In the genomic region with DNA sequence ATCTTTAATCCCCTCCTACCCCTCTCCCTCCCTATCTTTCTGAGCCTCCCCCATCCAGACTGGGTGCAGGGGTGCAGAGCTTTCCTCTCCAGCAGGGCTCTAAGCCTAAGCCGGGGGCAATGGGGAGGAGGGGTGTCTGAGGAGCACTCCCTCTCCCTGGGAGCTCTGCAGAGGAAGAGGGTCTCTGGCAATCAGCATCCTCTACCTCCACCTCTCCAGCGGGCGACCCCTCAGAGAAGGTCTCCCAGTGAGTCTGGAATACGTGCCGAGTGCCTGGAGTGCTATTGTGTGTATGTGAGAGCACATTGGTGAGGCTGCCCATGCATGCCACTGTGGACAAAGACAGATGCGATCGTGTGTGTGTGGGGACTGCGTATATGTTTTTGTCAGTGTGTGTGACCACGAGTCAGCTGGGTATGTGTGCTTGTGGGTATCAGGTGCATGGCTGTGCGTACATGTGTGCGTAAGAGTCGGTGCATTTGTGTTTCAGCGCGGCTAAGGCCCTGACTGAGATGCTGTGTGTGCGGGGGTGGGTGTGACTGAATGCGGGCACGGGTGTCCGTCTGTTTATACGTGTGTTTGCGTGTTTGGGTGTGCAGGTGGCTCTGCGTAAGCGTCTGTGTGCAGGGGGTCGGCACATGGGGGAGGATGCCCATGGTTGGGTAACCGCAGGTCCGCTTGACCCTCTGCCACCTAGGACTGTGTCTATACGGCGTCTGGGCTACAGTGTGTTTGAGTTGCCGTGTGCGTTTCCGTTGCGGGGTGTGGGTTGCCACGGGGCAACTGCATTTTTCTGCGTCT, we compare ENCODE assay signal across 20 cellular contexts. TPM values are rescaled to one million over a fixed set of nuclear protein-coding genes. Genes with fewer than 3 reads are reported as not detected.
DNase-seq lines count a peak whose midpoint lies in the region; ATAC-seq, FAIRE-seq and TF ChIP-seq lines count a peak whose summit lies in the region.
"Had no signal": no experiment of that assay in that cellular context is flagged by ENCODE, and none has a peak within 500 bp of the region (broad histone marks: within the 10 kb centered on the region; RNA-seq: fewer than 3 reads in every experiment).

No MANE protein-coding gene starts in this region.

- H3K79me2 ChIP-seq in GM12878 (ENCODE audit: control insufficient read depth, insufficient read depth, low read length): no peaks in the 10 kb centered on the region
- H3K79me2 ChIP-seq in osteoblast (ENCODE audit: insufficient read depth, low read length): no peaks in the 10 kb centered on the region

- H3K4me3 ChIP-seq in HUES48 (ENCODE audit: low read depth, low read length) (0 out of 2 replicates have a peak overlapping the region, but pooled peaks have one; percentile 59), GM12878 (no peak overlapping the region), iPS-15b (ENCODE audit: low read depth, low read length) (peak overlapping the region; percentile 32), osteoblast (ENCODE audit: insufficient read depth, low read length) (no peak overlapping the region)
- H3K4me3 ChIP-seq: HAP-1, Peyer's patch had no signal

- peaks cover 11% of the 10 kb centered on the region for H3K4me1 Mint-ChIP-seq in Calu3 (ENCODE audit: low read depth, unreplicated experiment)

- no peaks in the 10 kb centered on the region for H4K20me1 ChIP-seq in GM12878 (ENCODE audit: control insufficient read depth, insufficient read depth)
- H4K20me1 ChIP-seq in osteoblast (ENCODE audit: insufficient read depth, low read length): no peaks in the 10 kb centered on the region

- CTCF ChIA-PET in GM12878 (lab: Yijun Ruan, JAX) (no interaction called here), Calu3 (lab: Charles Lee) (no interaction called here)

- peaks cover 8% of the 10 kb centered on the region; the same call in 1 of the 2 replicates for H3K4me1 ChIP-seq in HUES48 (ENCODE audit: control insufficient read depth, insufficient read depth, low read length)
- no peaks in the 10 kb centered on the region for H3K4me1 ChIP-seq in GM12878 (ENCODE audit: control insufficient read depth, insufficient read depth, low read length)
- H3K4me1 ChIP-seq in iPS-15b (ENCODE audit: control insufficient read depth, insufficient read depth, low read length): peaks cover 2% of the 10 kb centered on the region
- no peaks in the 10 kb centered on the region for H3K4me1 ChIP-seq in osteoblast (ENCODE audit: insufficient read depth, low read length)
- H3K4me1 ChIP-seq: HAP-1, Peyer's patch had no signal

- H3K27ac ChIP-seq in HUES48 (ENCODE audit: low read depth, low read length) (no peak overlapping the region), GM12878 (ENCODE audit: control insufficient read depth, insufficient read depth) (no peak overlapping the region), osteoblast (ENCODE audit: low read depth, low read length) (no peak overlapping the region)
- H3K27ac ChIP-seq: KMS-11, Peyer's patch had no signal

- no peaks in the 10 kb centered on the region for H3K36me3 Mint-ChIP-seq in Calu3 (ENCODE audit: insufficient read depth, unreplicated experiment)
- H3K36me3 Mint-ChIP-seq: CD8-positive, alpha-beta T cell had no signal

- H3K9ac ChIP-seq in HUES48 (ENCODE audit: low read depth, low read length) (no peak overlapping the region), GM12878 (ENCODE audit: control insufficient read depth, insufficient read depth, low read length) (no peak overlapping the region), iPS-15b (ENCODE audit: low read depth, low read length) (no peak overlapping the region)
- H3K9ac ChIP-seq: KMS-11 had no signal

- H3K36me3 ChIP-seq in HUES48 (ENCODE audit: control insufficient read depth, insufficient read depth, low read length) (no peaks in the 10 kb centered on the region), GM12878 (ENCODE audit: control insufficient read depth in 2 of 2, insufficient read depth in 2 of 2, low read length in 1 of 2) (no peaks in the 10 kb centered on the region), iPS-15b (ENCODE audit: control insufficient read depth, insufficient read depth, low read length) (no peaks in the 10 kb centered on the region), osteoblast (ENCODE audit: insufficient read depth, low read length) (no peaks in the 10 kb centered on the region)
- H3K36me3 ChIP-seq: HAP-1, Peyer's patch had no signal

- no peak overlapping the region for H3K27ac Mint-ChIP-seq in Calu3 (ENCODE audit: unreplicated experiment)
- H3K27ac Mint-ChIP-seq: CD8-positive, alpha-beta T cell had no signal

- ATAC-seq in GM12878: no peak
- ATAC-seq in HG03280 (IDR thresholded peaks at IDR 0.05; ENCODE audit: unreplicated experiment): no peak
- ATAC-seq in GM18520 (IDR thresholded peaks at IDR 0.05; ENCODE audit: unreplicated experiment): no peak
- ATAC-seq: CD8-positive, alpha-beta T cell had no signal

- TF ChIP-seq CTCF in GM12878 (IDR thresholded peaks at IDR 0.05 in 2 of 3, conservative IDR thresholded peaks at IDR 0.05 in 1 of 3; ENCODE audit: control insufficient read depth in 2 of 3, extremely low read depth in 1 of 3, insufficient read depth in 1 of 3, low read depth in 3 of 3, low read length in 3 of 3) (no peak), osteoblast (IDR thresholded peaks at IDR 0.05; ENCODE audit: extremely low read depth, low read depth, low read length) (no peak), Calu3 (IDR thresholded peaks at IDR 0.05; ENCODE audit: unreplicated experiment) (no peak)

- no peak for TF ChIP-seq RAD21 in GM12878 (IDR thresholded peaks at IDR 0.05; ENCODE audit: insufficient read depth, low read depth, low read length)

- BruUV-seq in GM12878 (replicated peaks; lab: Mats Ljungman, UMichigan) (no TSS peak), Calu3 (replicated peaks; lab: Mats Ljungman, UMichigan) (no TSS peak)

- H3K9me3 ChIP-seq in HUES48 (ENCODE audit: control insufficient read depth, insufficient read depth, low read length) (no peaks in the 10 kb centered on the region), GM12878 (replicated peaks; ENCODE audit: control insufficient read depth, insufficient read depth, low read length) (no peaks in the 10 kb centered on the region), iPS-15b (ENCODE audit: control insufficient read depth, insufficient read depth, low read length) (no peaks in the 10 kb centered on the region), osteoblast (ENCODE audit: low read depth, low read length) (no peaks in the 10 kb centered on the region)
- H3K9me3 ChIP-seq: HAP-1, Peyer's patch had no signal

- no peak overlapping the region for H3K4me3 Mint-ChIP-seq in Calu3 (ENCODE audit: low read depth, unreplicated experiment)
- H3K4me3 Mint-ChIP-seq: CD8-positive, alpha-beta T cell had no signal

- FAIRE-seq in GM12878 (lab: Jason Lieb, UNC): no peak
- FAIRE-seq: HTR-8/SVneo had no signal

- POLR2A ChIA-PET in GM12878 (lab: Charles Lee): no interaction called here

- H3K9me3 Mint-ChIP-seq in Calu3 (ENCODE audit: low read depth, unreplicated experiment): no peaks in the 10 kb centered on the region
- H3K9me3 Mint-ChIP-seq: CD8-positive, alpha-beta T cell had no signal

- H3K4me2 ChIP-seq in GM12878 (ENCODE audit: control insufficient read depth, insufficient read depth) (no peak overlapping the region), osteoblast (ENCODE audit: insufficient read depth, low read length) (no peak overlapping the region)
- H3K4me2 ChIP-seq: KMS-11 had no signal

- H3K27me3 ChIP-seq in HUES48 (ENCODE audit: control insufficient read depth, insufficient read depth, low read length) (peaks cover 84% of the 10 kb centered on the region), GM12878 (replicated peaks in 1 of 2; ENCODE audit: control insufficient read depth in 2 of 2, insufficient read depth in 2 of 2, low read length in 1 of 2) (peaks cover 2% of the 10 kb centered on the region in 2 experiments; a peak in 3 of 4 replicates), iPS-15b (ENCODE audit: control insufficient read depth, insufficient read depth, low read length) (peaks cover 42% of the 10 kb centered on the region), osteoblast (ENCODE audit: insufficient read depth, low read length) (peaks cover 62% of the 10 kb centered on the region)
- H3K27me3 ChIP-seq: Peyer's patch had no signal

- SMC1A ChIA-PET in GM12878 (lab: Charles Lee; ENCODE audit: uncharacterized antibody, unreplicated experiment): no interaction called here

- TF ChIP-seq EP300 in GM12878 (IDR thresholded peaks at IDR 0.05; ENCODE audit: borderline replicate concordance in 1 of 2, control insufficient read depth in 1 of 2, low read depth in 2 of 2, low read length in 2 of 2): no peak

- intact Hi-C loops in GM12878 (cut with micrococcal nuclease; ENCODE audit: unreplicated experiment): no loop called here
- intact Hi-C loops in Calu3 (cut with micrococcal nuclease; ENCODE audit: unreplicated experiment): no loop called here

- TF ChIP-seq POLR2A in GM12878 (IDR thresholded peaks at IDR 0.05; ENCODE audit: low read depth, low read length): no peak

- 80% methylated on average over 33 of the region's 33 CpGs for WGBS in GM12878 (ENCODE audit: insufficient coverage, insufficient replicate concordance, low lambda C conversion rate, missing lambda C conversion rate)

- DNase-seq in GM12878 (ENCODE audit: low read depth, low spot score): no peak
- DNase-seq in osteoblast (ENCODE audit: insufficient read length, low spot score, missing footprints): peak; percentile 73
- DNase-seq in Calu3: no peak
- DNase-seq: CD8-positive, alpha-beta T cell; DMS153; EL; NCI-H1105 treated with DMSO at 0.1 percent for 48 hours; NCI-H187 treated with DMSO at 0.1 percent for 48 hours; NCI-H510A treated with DMSO at 0.1 percent for 48 hours; Peyer's patch; SHP77 treated with DMSO at 0.1 percent for 48 hours had no signal

- in situ Hi-C loops in GM12878 (cut with MboI): no loop called here

- H2AFZ ChIP-seq in GM12878 (ENCODE audit: control insufficient read depth, low read depth, low read length) (no peak overlapping the region), osteoblast (ENCODE audit: low read length) (no peak overlapping the region)

- RAD21 ChIA-PET in GM12878 (lab: Charles Lee; ENCODE audit: unreplicated experiment): no interaction called here

- peaks cover 79% of the 10 kb centered on the region for H3K27me3 Mint-ChIP-seq in Calu3 (ENCODE audit: unreplicated experiment)

RNA-seq across cellular contexts. Expression of a gene that starts 0.9 kb away (rescaled TPM):
- total RNA-seq in GM12878 (2013; cell fraction: nucleolus; rRNA removed): not detected in 2 replicates
- total RNA-seq in GM12878 (2014; rRNA removed): not detected in 2 replicates
- total RNA-seq in GM12878 (2014; rRNA removed; fragmentation: Illumina TruSeq; extraction: Trizol): not detected in 2 replicates
- 0.85 and 0.87 TPM in 2 replicates for total RNA-seq in GM12878 (2021)
- polyA plus RNA-seq in GM12878 (2011; ENCODE audit: low read depth): not detected
- polyA plus RNA-seq in GM12878 (2011; rRNA removed): not detected in 2 replicates
- polyA plus RNA-seq in GM12878 (2011; cell fraction: cytosol; rRNA removed): not detected in 2 replicates
- polyA plus RNA-seq in GM12878 (2011; cell fraction: nucleus; rRNA removed): 0.39 TPM in 1 of 2 replicates, not detected in the other
- polyA plus RNA-seq in GM12878 (2012): not detected in 2 replicates
- polyA plus RNA-seq in GM12878 (2014; fragmentation: Illumina TruSeq; extraction: Trizol): not detected in 2 replicates
- not detected for polyA plus RNA-seq in GM12878 (2014; fragmentation: Nextera tagmentation; extraction: Ambion mirVana)
- not detected in 2 replicates for polyA plus RNA-seq in GM12878 (2014; rRNA removed)
- polyA plus RNA-seq in GM12878 (2016; fragmentation: Nextera tagmentation; extraction: Ambion mirVana): not detected
- polyA minus RNA-seq in GM12878 (2011; rRNA and poly(A)+ RNA removed): 0.15 TPM in 1 of 2 replicates, not detected in the other
- polyA minus RNA-seq in GM12878 (2011; cell fraction: cytosol; rRNA and poly(A)+ RNA removed): not detected in 2 replicates
- polyA minus RNA-seq in GM12878 (2011; cell fraction: nucleus; rRNA and poly(A)+ RNA removed): not detected in 2 replicates
- total RNA-seq in osteoblast: not detected in 2 replicates
- total RNA-seq in Calu3 (2022): not detected in 2 replicates
- total RNA-seq: CD8-positive, alpha-beta T cell; MCF 10A; Peyer's patch had no signal
- polyA plus RNA-seq: BJ had no signal

Comparison
In these comparisons a context has a peak if more than half of its experiments do, and no peak if none do; other contexts are left out.
1. H3K4me3 ChIP-seq: peak in HUES48 (single experiment) and iPS-15b (single experiment); none in GM12878 (single experiment) and osteoblast (single experiment).